ENCODE assay signal across 9 cellular contexts in genomic region chr2:223941579-223942277, GRCh38. TPM values are rescaled to one million over a fixed set of nuclear protein-coding genes. Genes with fewer than 3 reads are reported as not detected.
DNase-seq lines count a peak whose midpoint lies in the region; ATAC-seq and TF ChIP-seq lines count a peak whose summit lies in the region.
"Had no signal": no experiment of that assay in that cellular context is flagged by ENCODE, and none has a peak within 500 bp of the region (broad histone marks: within the 10 kb centered on the region; RNA-seq: fewer than 3 reads in every experiment).

No MANE protein-coding gene starts in this region.

- H3K4me3 ChIP-seq in mucosa of descending colon, result no peak overlapping the region

- H3K4me3 Mint-ChIP-seq in activated T-helper 2 cell treated with anti-CD3 and anti-CD28 coated beads, Interferon-gamma antibody, Interleukin-2, Interleukin-4, amounts not matched to agents 10 μg/mL and 5 μg/mL and 100 μg/mL, durations not matched to agents 14 hours and 24 hours and 36 hours (ENCODE audit: low read depth), result peak overlapping the region; percentile 51
- H3K4me3 Mint-ChIP-seq: dendritic cell treated with granulocyte-macrophage colony-stimulating factor and Interleukin-4, amounts not matched to agents 40 ng/mL and 50 ng/mL, for 4 days had no signal

- peak; percentile 91 for DNase-seq in A172 (ENCODE audit: low spot score)
- DNase-seq in activated T-helper 2 cell treated with anti-CD3 and anti-CD28 coated beads, Interferon-gamma antibody, Interleukin-2, Interleukin-4, amounts not matched to agents 10 μg/mL and 5 μg/mL and 100 μg/mL, durations not matched to agents 14 hours and 24 hours and 36 hours (ENCODE audit: low spot score), result peak; percentile 60
- peak in 1 of 3 donors; percentile 35 for DNase-seq in mucosa of descending colon
- no peak for DNase-seq in ureter (ENCODE audit: low spot score)
- DNase-seq in retina, result no peak
- no peak for DNase-seq in RPMI8226

- peaks cover 55% of the 10 kb centered on the region for H3K4me1 Mint-ChIP-seq in activated T-helper 2 cell treated with anti-CD3 and anti-CD28 coated beads, Interferon-gamma antibody, Interleukin-2, Interleukin-4, amounts not matched to agents 10 μg/mL and 5 μg/mL and 100 μg/mL, durations not matched to agents 14 hours and 24 hours and 36 hours (ENCODE audit: low read depth)

- H3K27me3 Mint-ChIP-seq in activated T-helper 2 cell treated with anti-CD3 and anti-CD28 coated beads, Interferon-gamma antibody, Interleukin-2, Interleukin-4, amounts not matched to agents 10 μg/mL and 5 μg/mL and 100 μg/mL, durations not matched to agents 14 hours and 24 hours and 36 hours (ENCODE audit: low read depth), result no peaks in the 10 kb centered on the region
- H3K27me3 Mint-ChIP-seq: dendritic cell treated with granulocyte-macrophage colony-stimulating factor and Interleukin-4, amounts not matched to agents 40 ng/mL and 50 ng/mL, for 4 days had no signal

- H3K9me3 Mint-ChIP-seq in activated T-helper 2 cell treated with anti-CD3 and anti-CD28 coated beads, Interferon-gamma antibody, Interleukin-2, Interleukin-4, amounts not matched to agents 10 μg/mL and 5 μg/mL and 100 μg/mL, durations not matched to agents 14 hours and 24 hours and 36 hours, result peaks cover 16% of the 10 kb centered on the region

- ATAC-seq in GM19328 (IDR thresholded peaks at IDR 0.05; ENCODE audit: unreplicated experiment), result peak; percentile 53
- ATAC-seq in HG03342 (IDR thresholded peaks at IDR 0.05; ENCODE audit: unreplicated experiment), result peak; percentile 33
- ATAC-seq in mucosa of descending colon, result peak; percentile 37

- H3K4me1 ChIP-seq in mucosa of descending colon (ENCODE audit: low read depth), result peaks cover 35% of the 10 kb centered on the region

- intact Hi-C loops in activated T-helper 2 cell treated with anti-CD3 and anti-CD28 coated beads, Interferon-gamma antibody, Interleukin-2, Interleukin-4, amounts not matched to agents 10 μg/mL and 5 μg/mL and 100 μg/mL, durations not matched to agents 14 hours and 24 hours and 36 hours (cut with micrococcal nuclease), result loop anchor here (1.0 to 10.0 kb wide), 6 partner anchors 12 to 247 kb away; partner anchors contain the start of gene MRPL44
- intact Hi-C loops in mucosa of descending colon (cut with DNase I, micrococcal nuclease), result no loop called here

- no peaks in the 10 kb centered on the region for H3K36me3 ChIP-seq in mucosa of descending colon (ENCODE audit: low read depth)

- H3K27ac Mint-ChIP-seq in activated T-helper 2 cell treated with anti-CD3 and anti-CD28 coated beads, Interferon-gamma antibody, Interleukin-2, Interleukin-4, amounts not matched to agents 10 μg/mL and 5 μg/mL and 100 μg/mL, durations not matched to agents 14 hours and 24 hours and 36 hours, result peak overlapping the region; percentile 89
- H3K27ac Mint-ChIP-seq: dendritic cell treated with granulocyte-macrophage colony-stimulating factor and Interleukin-4, amounts not matched to agents 40 ng/mL and 50 ng/mL, for 4 days had no signal

- peaks cover 33% of the 10 kb centered on the region for H3K36me3 Mint-ChIP-seq in activated T-helper 2 cell treated with anti-CD3 and anti-CD28 coated beads, Interferon-gamma antibody, Interleukin-2, Interleukin-4, amounts not matched to agents 10 μg/mL and 5 μg/mL and 100 μg/mL, durations not matched to agents 14 hours and 24 hours and 36 hours (ENCODE audit: low read depth)

- H3K9me3 ChIP-seq in mucosa of descending colon, result no peaks in the 10 kb centered on the region

- no peak for TF ChIP-seq CTCF in mucosa of descending colon (IDR thresholded peaks at IDR 0.05)

RNA-seq across cellular contexts. Expression of gene WDFY1, which starts 3.4 kb away (rescaled TPM):
- 70.9 and 78.5 TPM in 2 replicates for total RNA-seq in A172 (2014; rRNA removed; shearing (Covaris generic))
- 22.2 and 23.3 TPM in 2 replicates for total RNA-seq in activated T-helper 2 cell treated with anti-CD3 and anti-CD28 coated beads, Interferon-gamma antibody, Interleukin-2, Interleukin-4, amounts not matched to agents 10 μg/mL and 5 μg/mL and 100 μg/mL, durations not matched to agents 14 hours and 24 hours and 36 hours
- 10 to 100 TPM; 49.0 to 66.7 (median 65.8) TPM for total RNA-seq in mucosa of descending colon
- 55.2 TPM for total RNA-seq in ureter

RNA-seq across cellular contexts. Expression of gene MRPL44, which starts 15.5 kb away (rescaled TPM):
- 63.1 and 69.4 TPM in 2 replicates for total RNA-seq in A172 (2014; rRNA removed; shearing (Covaris generic))
- 33.6 and 34.3 TPM in 2 replicates for total RNA-seq in activated T-helper 2 cell treated with anti-CD3 and anti-CD28 coated beads, Interferon-gamma antibody, Interleukin-2, Interleukin-4, amounts not matched to agents 10 μg/mL and 5 μg/mL and 100 μg/mL, durations not matched to agents 14 hours and 24 hours and 36 hours
- total RNA-seq in mucosa of descending colon (10 to 100 TPM; 23.8 to 31.9 (median 27.6) TPM), ureter (20.6 TPM)

Comparison
In these comparisons a context has a peak if more than half of its experiments do, and no peak if none do; other contexts are left out.
1. DNase-seq: peak in A172 (single experiment) and activated T-helper 2 cell treated with anti-CD3 and anti-CD28 coated beads, Interferon-gamma antibody, Interleukin-2, Interleukin-4, amounts not matched to agents 10 μg/mL and 5 μg/mL and 100 μg/mL, durations not matched to agents 14 hours and 24 hours and 36 hours (single experiment); none in ureter (single experiment), retina (single experiment) and RPMI8226 (single experiment).
2. Peak in every context shown above with its lines, with median percentiles within 50 percentile points of each other: ATAC-seq.